Comparison of ENCODE assay signal across 1 cellular context in genomic region chr19:40689339-40690049, GRCh38.
TF ChIP-seq lines count a peak whose summit lies in the region.

No MANE protein-coding gene starts in this region.

TF ChIP-seq in HEK293, 187 proteins besides CTCF, POLR2A, EP300 and RAD21 (continued from another document and continues in another):
- TF ChIP-seq ZNF148 (tag by site-specific recombination; IDR thresholded peaks at IDR 0.05; ENCODE audit: borderline replicate concordance) (no peak), PRDM1 (tag by site-specific recombination; IDR thresholded peaks at IDR 0.05) (no peak), ZNF837 (tag by site-specific recombination; IDR thresholded peaks at IDR 0.05) (no peak), ZNF624 (tag by site-specific recombination; IDR thresholded peaks at IDR 0.05) (no peak), ZNF426 (tag by site-specific recombination; IDR thresholded peaks at IDR 0.05) (no peak), ZNF2 (tag by site-specific recombination; IDR thresholded peaks at IDR 0.05) (peak; percentile 78), ZNF175 (tag by site-specific recombination; IDR thresholded peaks at IDR 0.05) (0 out of 2 replicates have a peak, but pooled peaks have one; percentile 40), ZNF777 (tag by site-specific recombination; IDR thresholded peaks at IDR 0.05; ENCODE audit: borderline replicate concordance) (no peak), ZNF701 (tag by site-specific recombination; IDR thresholded peaks at IDR 0.05) (no peak), PRDM4 (tag by site-specific recombination; IDR thresholded peaks at IDR 0.05) (0 out of 2 replicates have a peak, but pooled peaks have one; percentile 25), GLIS2 (tag by site-specific recombination; IDR thresholded peaks at IDR 0.05) (peak; percentile 72), KLF8 (tag by site-specific recombination; IDR thresholded peaks at IDR 0.05) (peak; percentile 56; the same call in 1 of the 2 replicates), ZNF416 (tag by site-specific recombination; IDR thresholded peaks at IDR 0.05) (no peak), ZBTB10 (tag by site-specific recombination; IDR thresholded peaks at IDR 0.05) (peak; percentile 40; the same call in 1 of the 2 replicates), HOXA7 (CRISPR knock-in tag; IDR thresholded peaks at IDR 0.05; ENCODE audit: borderline replicate concordance) (no peak), KLF16 (tag by site-specific recombination; IDR thresholded peaks at IDR 0.05) (no peak), ZNF639 (tag by site-specific recombination; IDR thresholded peaks at IDR 0.05) (no peak), ZBTB20 (tag by site-specific recombination; IDR thresholded peaks at IDR 0.05) (no peak), ZNF707 (tag by site-specific recombination; IDR thresholded peaks at IDR 0.05) (no peak), ZNF121 (tag by site-specific recombination; IDR thresholded peaks at IDR 0.05) (no peak), ZNF23 (tag by site-specific recombination; IDR thresholded peaks at IDR 0.05; ENCODE audit: borderline replicate concordance) (no peak; the same call in 1 of the 2 replicates), ZFP41 (tag by site-specific recombination; IDR thresholded peaks at IDR 0.05; ENCODE audit: borderline replicate concordance) (no peak; the same call in 1 of the 2 replicates), ZNF544 (tag by site-specific recombination; IDR thresholded peaks at IDR 0.05) (no peak), ZNF776 (tag by site-specific recombination; IDR thresholded peaks at IDR 0.05; ENCODE audit: borderline replicate concordance) (no peak), ZNF510 (tag by site-specific recombination; IDR thresholded peaks at IDR 0.05; ENCODE audit: insufficient replicate concordance) (no peak), ZNF214 (tag by site-specific recombination; IDR thresholded peaks at IDR 0.05; ENCODE audit: borderline replicate concordance) (no peak), SCRT1 (tag by site-specific recombination; IDR thresholded peaks at IDR 0.05; ENCODE audit: borderline replicate concordance) (0 out of 2 replicates have a peak, but pooled peaks have one; percentile 15), ZNF473 (tag by site-specific recombination; IDR thresholded peaks at IDR 0.05) (0 out of 2 replicates have a peak, but pooled peaks have one; percentile 23), ZNF362 (tag by site-specific recombination; IDR thresholded peaks at IDR 0.05) (no peak), ZNF174 (tag by site-specific recombination; IDR thresholded peaks at IDR 0.05) (no peak), ZNF324 (tag by site-specific recombination; IDR thresholded peaks at IDR 0.05) (0 out of 2 replicates have a peak, but pooled peaks have one; percentile 35), ZNF239 (tag by site-specific recombination; IDR thresholded peaks at IDR 0.05) (no peak), ZNF596 (tag by site-specific recombination; IDR thresholded peaks at IDR 0.05) (no peak), ZNF184 (tag by site-specific recombination; IDR thresholded peaks at IDR 0.05) (no peak), ZNF341 (tag by site-specific recombination; IDR thresholded peaks at IDR 0.05; ENCODE audit: low read depth) (peak; percentile 76), ZNF791 (tag by site-specific recombination; IDR thresholded peaks at IDR 0.05) (no peak; the same call in 1 of the 2 replicates), ZNF302 (tag by site-specific recombination; IDR thresholded peaks at IDR 0.05; ENCODE audit: low read depth) (no peak), ZNF768 (tag by site-specific recombination; IDR thresholded peaks at IDR 0.05) (no peak), ZNF280C (tag by site-specific recombination; IDR thresholded peaks at IDR 0.05) (no peak), ZNF580 (tag by site-specific recombination; IDR thresholded peaks at IDR 0.05) (no peak), ZNF658 (tag by site-specific recombination; IDR thresholded peaks at IDR 0.05) (no peak), KLF7 (tag by site-specific recombination; IDR thresholded peaks at IDR 0.05; ENCODE audit: borderline replicate concordance) (peak; percentile 72), OVOL3 (tag by site-specific recombination; IDR thresholded peaks at IDR 0.05) (no peak), ZNF792 (tag by site-specific recombination; IDR thresholded peaks at IDR 0.05) (peak; percentile 11; the same call in 1 of the 2 replicates), ZNF18 (tag by site-specific recombination; IDR thresholded peaks at IDR 0.05) (no peak), ZNF248 (tag by site-specific recombination; IDR thresholded peaks at IDR 0.05) (no peak)
